Comparison of ENCODE assay signal across 15 cellular contexts in the genomic region with DNA sequence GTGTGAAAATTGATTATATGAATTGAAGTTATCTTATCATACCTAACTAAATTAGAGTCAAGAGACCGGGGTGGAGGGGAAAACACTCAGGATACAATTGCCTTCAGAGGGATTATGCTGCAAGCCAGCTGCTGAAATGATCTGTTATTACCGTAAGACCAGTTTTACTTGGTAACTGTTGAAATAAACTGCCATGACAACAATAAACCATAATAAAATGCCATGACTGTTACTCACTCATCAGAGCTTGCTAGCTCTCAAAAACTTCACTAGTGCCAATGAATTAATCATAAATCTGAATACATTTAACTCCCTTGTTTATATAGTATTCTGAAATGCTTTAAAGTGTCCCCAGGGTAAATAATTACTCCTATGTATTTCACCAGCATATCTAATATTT.
DNase-seq lines count a peak whose midpoint lies in the region; ATAC-seq and TF ChIP-seq lines count a peak whose summit lies in the region.
"Had no signal": no experiment of that assay in that cellular context is flagged by ENCODE, and none has a peak within 500 bp of the region (broad histone marks: within the 10 kb centered on the region; RNA-seq: fewer than 3 reads in every experiment).

No MANE protein-coding gene starts in this region.

- DNase-seq in A172 (ENCODE audit: low spot score) (peak; percentile 0), GM04504 (ENCODE audit: low read depth) (peak; percentile 29), amniotic epithelial cell (ENCODE audit: low read depth) (peak; percentile 75), foreskin keratinocyte (peak; percentile 62 to 81), NCI-H2227 treated with DMSO at 0.1 percent for 48 hours (lab: John Stamatoyannopoulos, UW) (no peak), germinal center (ENCODE audit: low spot score) (no peak)
- DNase-seq in activated CD4-positive, CD25-positive, alpha-beta regulatory T cell treated with anti-CD3 and anti-CD28 coated beads, Interleukin-2, amount 50 U/mL, for 72 hours, result no peak
- no peak for DNase-seq in activated CD8-positive, alpha-beta memory T cell treated with anti-CD3 and anti-CD28 coated beads, Interleukin-2, amount 10 ng/mL, durations not matched to agents 7 days and 5 days
- DNase-seq: BE2C, NCI-H510A treated with DMSO at 0.1 percent for 48 hours, SJCRH30, spleen had no signal

- no peaks in the 10 kb centered on the region for H3K27me3 ChIP-seq in foreskin keratinocyte
- H3K27me3 ChIP-seq: ascending aorta, BE2C, SJCRH30, spleen, vagina had no signal

- no peak overlapping the region for H3K27ac Mint-ChIP-seq in activated CD8-positive, alpha-beta memory T cell treated with anti-CD3 and anti-CD28 coated beads, Interleukin-2, amount 10 ng/mL, durations not matched to agents 7 days and 5 days
- H3K27ac Mint-ChIP-seq: nephron had no signal

- CTCF ChIA-PET in activated CD8-positive, alpha-beta memory T cell treated with anti-CD3 and anti-CD28 coated beads, Interleukin-2, amount 10 ng/mL, durations not matched to agents 7 days and 5 days (lab: Charles Lee), result no interaction called here

- no peak for TF ChIP-seq CTCF in foreskin keratinocyte (conservative IDR thresholded peaks at IDR 0.05)

- H3K4me1 Mint-ChIP-seq in activated CD8-positive, alpha-beta memory T cell treated with anti-CD3 and anti-CD28 coated beads, Interleukin-2, amount 10 ng/mL, durations not matched to agents 7 days and 5 days, result peaks cover 4% of the 10 kb centered on the region
- H3K4me1 Mint-ChIP-seq: nephron had no signal

- H3K27me3 Mint-ChIP-seq in activated CD8-positive, alpha-beta memory T cell treated with anti-CD3 and anti-CD28 coated beads, Interleukin-2, amount 10 ng/mL, durations not matched to agents 7 days and 5 days, result no peaks in the 10 kb centered on the region

- H3K4me1 ChIP-seq in foreskin keratinocyte, result no peaks in the 10 kb centered on the region
- H3K4me1 ChIP-seq: BE2C, SJCRH30, vagina had no signal

- H3K27ac ChIP-seq in foreskin keratinocyte, result no peak overlapping the region
- H3K27ac ChIP-seq: ascending aorta, SJCRH30, spleen, vagina had no signal

- peaks cover 2% of the 10 kb centered on the region for H3K9me3 Mint-ChIP-seq in activated CD8-positive, alpha-beta memory T cell treated with anti-CD3 and anti-CD28 coated beads, Interleukin-2, amount 10 ng/mL, durations not matched to agents 7 days and 5 days (ENCODE audit: low read depth)
- H3K9me3 Mint-ChIP-seq: nephron had no signal

- ATAC-seq in foreskin keratinocyte, result peak; percentile 99
- no peak for ATAC-seq in activated CD8-positive, alpha-beta memory T cell treated with anti-CD3 and anti-CD28 coated beads, Interleukin-2, amount 10 ng/mL, durations not matched to agents 7 days and 5 days

- H3K36me3 Mint-ChIP-seq in activated CD8-positive, alpha-beta memory T cell treated with anti-CD3 and anti-CD28 coated beads, Interleukin-2, amount 10 ng/mL, durations not matched to agents 7 days and 5 days, result no peaks in the 10 kb centered on the region

- no peak overlapping the region for H3K4me3 Mint-ChIP-seq in activated CD8-positive, alpha-beta memory T cell treated with anti-CD3 and anti-CD28 coated beads, Interleukin-2, amount 10 ng/mL, durations not matched to agents 7 days and 5 days
- H3K4me3 Mint-ChIP-seq: nephron had no signal

Comparison
In these comparisons a context has a peak if more than half of its experiments do, and no peak if none do; other contexts are left out.
1. DNase-seq: peak in A172 (single experiment), GM04504 (single experiment), amniotic epithelial cell (single experiment) and foreskin keratinocyte (2 of 2); none in activated CD4-positive, CD25-positive, alpha-beta regulatory T cell treated with anti-CD3 and anti-CD28 coated beads, Interleukin-2, amount 50 U/mL, for 72 hours (single experiment), activated CD8-positive, alpha-beta memory T cell treated with anti-CD3 and anti-CD28 coated beads, Interleukin-2, amount 10 ng/mL, durations not matched to agents 7 days and 5 days (single experiment), NCI-H2227 treated with DMSO at 0.1 percent for 48 hours (single experiment) and germinal center (single experiment).